ENCODE assay signal across 11 cellular contexts in the genomic region with DNA sequence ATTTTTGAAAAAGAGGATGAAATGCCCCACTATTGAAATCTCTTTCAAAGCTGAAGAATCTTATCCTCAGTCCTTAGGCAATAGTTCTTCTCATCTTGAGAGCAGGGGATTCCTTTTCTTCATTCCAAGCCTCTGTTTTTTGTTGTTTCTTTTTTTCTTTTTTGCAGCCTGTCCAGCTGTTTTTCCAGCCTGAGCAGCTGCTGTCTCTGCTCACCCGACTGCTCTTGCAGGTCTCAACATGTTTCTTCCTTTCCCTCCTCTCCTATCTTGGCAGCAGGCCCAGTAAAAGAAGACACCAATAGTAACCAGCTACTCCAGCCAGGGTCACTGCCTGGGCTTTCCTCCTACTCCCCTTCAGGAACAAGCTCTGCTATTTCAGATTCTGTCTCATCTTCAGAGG. TPM values are rescaled to one million over a fixed set of nuclear protein-coding genes. Genes with fewer than 3 reads are reported as not detected.
A peak's percentile ranks its signal among the peaks of the same experiment; 100 is the strongest.
DNase-seq lines count a peak whose midpoint lies in the region; ATAC-seq lines count a peak whose summit lies in the region.
"Had no signal": no experiment of that assay in that cellular context is flagged by ENCODE, and none has a peak within 500 bp of the region (broad histone marks: within the 10 kb centered on the region; RNA-seq: fewer than 3 reads in every experiment).

No MANE protein-coding gene starts in this region.

- ATAC-seq in GM19463 (IDR thresholded peaks at IDR 0.05; ENCODE audit: unreplicated experiment), result no peak

- peak; percentile 91 for DNase-seq in COR-L47 (lab: John Stamatoyannopoulos, UW)
- DNase-seq in NCI-H1417 (lab: John Stamatoyannopoulos, UW), result peak; percentile 68 to 92 (median 86)
- DNase-seq in RPMI7951 (ENCODE audit: low read depth), result peak; percentile 19
- DNase-seq in glomerular visceral epithelial cell (ENCODE audit: extremely low spot score), result peak; percentile 52
- no peak for DNase-seq in retina
- no peak for DNase-seq in hypothalamus (lab: John Stamatoyannopoulos, UW)
- DNase-seq in activated gamma-delta T cell treated with Interleukin-2 at 50 U/mL for 16 hours, result no peak
- DNase-seq: activated CD8-positive, alpha-beta memory T cell treated with anti-CD3 and anti-CD28 coated beads for 24 hours; CD4-positive, CD25-positive, alpha-beta regulatory T cell; nucleus accumbens had no signal

RNA-seq across cellular contexts. Expression of a gene that starts 23.8 kb away (rescaled TPM):
- 7.1 and 8.1 TPM in 2 replicates for total RNA-seq in RPMI7951 (2014; rRNA removed; shearing (Covaris generic))

Comparison
In these comparisons a context has a peak if more than half of its experiments do, and no peak if none do; other contexts are left out.
1. DNase-seq: peak in COR-L47 (single experiment), NCI-H1417 (3 of 3), RPMI7951 (single experiment) and glomerular visceral epithelial cell (single experiment); none in retina (single experiment), hypothalamus (0 of 51) and activated gamma-delta T cell treated with Interleukin-2 at 50 U/mL for 16 hours (single experiment).